ENCODE assay signal across 11 cellular contexts in the genomic region with DNA sequence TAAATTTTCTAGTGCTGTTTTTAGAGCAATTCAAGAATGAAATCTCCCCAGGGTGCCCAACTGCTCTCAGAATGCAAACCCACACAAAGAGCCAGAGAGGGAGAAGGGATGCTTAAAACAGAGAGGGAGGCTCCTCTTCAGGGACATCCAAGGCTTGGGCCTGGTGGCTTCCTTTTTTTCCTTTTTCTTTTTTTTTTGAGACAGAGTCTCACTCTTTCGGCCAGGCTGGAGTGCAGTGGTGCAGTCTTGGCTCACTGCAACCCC. TPM values are rescaled to one million over a fixed set of nuclear protein-coding genes. Genes with fewer than 3 reads are reported as not detected.
DNase-seq lines count a peak whose midpoint lies in the region; ATAC-seq and TF ChIP-seq lines count a peak whose summit lies in the region.
"Had no signal": no experiment of that assay in that cellular context is flagged by ENCODE, and none has a peak within 500 bp of the region (broad histone marks: within the 10 kb centered on the region; RNA-seq: fewer than 3 reads in every experiment).

No MANE protein-coding gene starts in this region.

- H3K27me3 Mint-ChIP-seq in glutamatergic neuron (ENCODE audit: unreplicated experiment), result no peaks in the 10 kb centered on the region
- no peaks in the 10 kb centered on the region for H3K27me3 Mint-ChIP-seq in activated T-cell treated with anti-CD3 and anti-CD28 coated beads, Interleukin-2, amount 50 U/mL, for 4 hours (ENCODE audit: low read depth)

- TF ChIP-seq CTCF in glutamatergic neuron (IDR thresholded peaks at IDR 0.05; ENCODE audit: partially characterized antibody, unreplicated experiment), result no peak

- H3K4me1 Mint-ChIP-seq in glutamatergic neuron (ENCODE audit: low read depth, unreplicated experiment), result peaks cover 5% of the 10 kb centered on the region
- H3K4me1 Mint-ChIP-seq in activated T-cell treated with anti-CD3 and anti-CD28 coated beads, Interleukin-2, amount 50 U/mL, for 4 hours (ENCODE audit: low read depth), result no peaks in the 10 kb centered on the region

- ATAC-seq in GM18519 (IDR thresholded peaks at IDR 0.05; ENCODE audit: low FRiP score, unreplicated experiment) (peak; percentile 22), GM21529 (IDR thresholded peaks at IDR 0.05; ENCODE audit: unreplicated experiment) (peak; percentile 41), HG03354 (IDR thresholded peaks at IDR 0.05; ENCODE audit: poor library complexity, severe bottlenecking, unreplicated experiment) (peak; percentile 44)
- ATAC-seq in activated T-cell treated with anti-CD3 and anti-CD28 coated beads, Interleukin-2, amount 50 U/mL, for 4 hours, result no peak
- ATAC-seq: activated T-cell treated with anti-CD3 and anti-CD28 coated beads, Interleukin-2, amount 50 U/mL, for 72 hours had no signal

- H3K4me3 Mint-ChIP-seq in glutamatergic neuron (ENCODE audit: unreplicated experiment), result no peak overlapping the region
- no peak overlapping the region for H3K4me3 Mint-ChIP-seq in activated T-cell treated with anti-CD3 and anti-CD28 coated beads, Interleukin-2, amount 50 U/mL, for 4 hours
- H3K4me3 Mint-ChIP-seq: activated T-cell treated with anti-CD3 and anti-CD28 coated beads, Interleukin-2, amount 50 U/mL, for 72 hours had no signal

- DNase-seq in glutamatergic neuron (no peak), cerebellar nuclear complex (lab: John Stamatoyannopoulos, UW) (no peak)
- no peak for DNase-seq in activated T-cell treated with anti-CD3 and anti-CD28 coated beads, Interleukin-2, amount 50 U/mL, for 4 hours
- DNase-seq in activated effector memory CD4-positive, alpha-beta T cell treated with anti-CD3 and anti-CD28 coated beads, Interleukin-2, amount 50 U/mL, for 16 hours, result no peak
- DNase-seq in stimulated activated CD4-positive, alpha-beta T cell treated with anti-CD3 and anti-CD28 coated beads, Interleukin-12 subunit alpha, Interleukin-12 subunit beta, amount 100 ng/mL, for 4 hours, result no peak
- DNase-seq: activated T-cell treated with anti-CD3 and anti-CD28 coated beads, Interleukin-2, amount 50 U/mL, for 72 hours; NCI-H69; SIG-M5 had no signal

- H3K27ac Mint-ChIP-seq in glutamatergic neuron (ENCODE audit: unreplicated experiment), result peak overlapping the region; percentile 69
- H3K27ac Mint-ChIP-seq: activated T-cell treated with anti-CD3 and anti-CD28 coated beads, Interleukin-2, amount 50 U/mL, for 72 hours had no signal

- peaks cover 8% of the 10 kb centered on the region for H3K9me3 Mint-ChIP-seq in glutamatergic neuron (ENCODE audit: unreplicated experiment)
- peaks cover 8% of the 10 kb centered on the region for H3K9me3 Mint-ChIP-seq in activated T-cell treated with anti-CD3 and anti-CD28 coated beads, Interleukin-2, amount 50 U/mL, for 4 hours

- H3K36me3 Mint-ChIP-seq in glutamatergic neuron (ENCODE audit: unreplicated experiment), result peaks cover 11% of the 10 kb centered on the region
- no peaks in the 10 kb centered on the region for H3K36me3 Mint-ChIP-seq in activated T-cell treated with anti-CD3 and anti-CD28 coated beads, Interleukin-2, amount 50 U/mL, for 4 hours (ENCODE audit: insufficient read depth)

RNA-seq across cellular contexts. Expression of gene ATL2, which starts 32.8 kb away (rescaled TPM):
- 39.0 TPM for total RNA-seq in glutamatergic neuron (ENCODE audit: unreplicated experiment)
- 10 to 100 TPM; 56.9 to 63.9 (median 60.2) TPM for total RNA-seq in activated T-cell treated with anti-CD3 and anti-CD28 coated beads, Interleukin-2, amount 50 U/mL, for 4 hours

Comparison
In these comparisons a context has a peak if more than half of its experiments do, and no peak if none do; other contexts are left out.
1. ATAC-seq: peak in GM18519 (single experiment), GM21529 (single experiment) and HG03354 (single experiment); none in activated T-cell treated with anti-CD3 and anti-CD28 coated beads, Interleukin-2, amount 50 U/mL, for 4 hours (0 of 2).